8 cellular contexts compared by ENCODE assay signal in genomic region chrX:56231706-56232105, GRCh38. TPM values are rescaled to one million over a fixed set of nuclear protein-coding genes. Genes with fewer than 3 reads are reported as not detected.
A peak's percentile ranks its signal among the peaks of the same experiment; 100 is the strongest.
DNase-seq lines count a peak whose midpoint lies in the region; ATAC-seq, FAIRE-seq and TF ChIP-seq lines count a peak whose summit lies in the region.

No MANE protein-coding gene starts in this region.

- no peaks in the 10 kb centered on the region for H3K36me3 ChIP-seq in HUES64 (ENCODE audit: insufficient read depth, low read length)
- no peaks in the 10 kb centered on the region for H3K36me3 ChIP-seq in ascending aorta
- H3K36me3 ChIP-seq in smooth muscle cell (ENCODE audit: low read depth) = no peaks in the 10 kb centered on the region

- peak overlapping the region; percentile 57 for H3K9ac ChIP-seq in HUES64 (ENCODE audit: low read depth, low read length)
- no peak overlapping the region for H3K9ac ChIP-seq in smooth muscle cell (ENCODE audit: low read depth)

- H3F3A ChIP-seq in smooth muscle cell (ENCODE audit: low read depth) = no peaks in the 10 kb centered on the region

- H3K79me2 ChIP-seq in smooth muscle cell (ENCODE audit: low read depth) = peaks cover 6% of the 10 kb centered on the region

- 3% methylated on average over 6 of the region's 9 CpGs for WGBS in HUES64
- WGBS in smooth muscle cell (ENCODE audit: low lambda C conversion rate) = 53% methylated on average over 9 of the region's 9 CpGs

- H3K9me3 ChIP-seq in HUES64 (ENCODE audit: insufficient read depth, low read depth, low read length) = no peaks in the 10 kb centered on the region
- no peaks in the 10 kb centered on the region for H3K9me3 ChIP-seq in ascending aorta
- H3K9me3 ChIP-seq in iPS-18c (ENCODE audit: control insufficient read depth, insufficient read depth, low read length) = peaks cover 2% of the 10 kb centered on the region
- no peaks in the 10 kb centered on the region for H3K9me3 ChIP-seq in smooth muscle cell (replicated peaks; ENCODE audit: low read depth)

- ATAC-seq in HG02678 (IDR thresholded peaks at IDR 0.05; ENCODE audit: unreplicated experiment) (no peak), HG02884 (IDR thresholded peaks at IDR 0.05; ENCODE audit: unreplicated experiment) (no peak), omental fat pad (ENCODE audit: low FRiP score) (no peak)

- intact Hi-C loops in ascending aorta (cut with DNase I) = loop anchor here (5.0 to 10.0 kb wide), 4 partner anchors 324 to 1673 kb away; partner anchors contain the start of genes NBDY and RRAGB

- H3K4me1 ChIP-seq in HUES64 (ENCODE audit: insufficient read depth, low read length) (peaks cover 12% of the 10 kb centered on the region), ascending aorta (no peaks in the 10 kb centered on the region), smooth muscle cell (ENCODE audit: low read depth) (peaks cover 9% of the 10 kb centered on the region)

- H3K4me3 ChIP-seq in HUES64 (ENCODE audit: low read length) (peak overlapping the region; percentile 78), ascending aorta (peak overlapping the region; percentile 61 to 74), iPS-18c (ENCODE audit: insufficient read depth, low read depth, low read length) (peak overlapping the region; percentile 44), smooth muscle cell (peak overlapping the region; percentile 65)

- H3K4me2 ChIP-seq in smooth muscle cell = peak overlapping the region; percentile 91

- no peak for FAIRE-seq in urothelium cell line (lab: Jason Lieb, UNC)

- H2AFZ ChIP-seq in smooth muscle cell (ENCODE audit: low read depth) = no peak overlapping the region

- DNase-seq in ascending aorta (ENCODE audit: low spot score in 2 of 2) (no peak), smooth muscle cell (lab: John Stamatoyannopoulos, UW; ENCODE audit: unreplicated experiment) (no peak), urothelium cell line (ENCODE audit: low spot score) (no peak), omental fat pad (ENCODE audit: low spot score) (no peak)

- no peaks in the 10 kb centered on the region for H4K20me1 ChIP-seq in smooth muscle cell (ENCODE audit: low read depth)

- H3K27ac ChIP-seq in HUES64 (ENCODE audit: low read depth, low read length) (peak overlapping the region; percentile 18; the same call in 1 of the 2 replicates), ascending aorta (peak overlapping the region; percentile 76 to 82), smooth muscle cell (ENCODE audit: low read depth) (no peak overlapping the region)

- no peaks in the 10 kb centered on the region for H3K27me3 ChIP-seq in HUES64 (ENCODE audit: insufficient read depth, low read length)
- H3K27me3 ChIP-seq in ascending aorta = no peaks in the 10 kb centered on the region
- H3K27me3 ChIP-seq in smooth muscle cell (ENCODE audit: low read depth) = no peaks in the 10 kb centered on the region

- TF ChIP-seq CTCF in ascending aorta (IDR thresholded peaks at IDR 0.05) (no peak), smooth muscle cell (IDR thresholded peaks at IDR 0.05; ENCODE audit: borderline replicate concordance, insufficient read depth, poor library complexity, severe bottlenecking) (no peak), omental fat pad (IDR thresholded peaks at IDR 0.05) (no peak)

RNA-seq across cellular contexts. Expression of gene KLF8, which starts 0.5 kb away (rescaled TPM):
- 4.5 TPM for polyA plus RNA-seq in HUES64 (2013, experiment 1 of 2)
- 6.1 TPM for polyA plus RNA-seq in HUES64 (2013, experiment 2 of 2)
- total RNA-seq in ascending aorta (5.7 TPM), smooth muscle cell (20.4 and 21.3 TPM in 2 replicates), omental fat pad (10 to 100 TPM; 12.1 to 30.1 (median 23.2) TPM)
- 6.6 and 7.6 TPM in 2 replicates for polyA plus RNA-seq in smooth muscle cell
